Comparison of ENCODE assay signal across 1 cellular context in genomic region chr2:33372940-33373553, GRCh38.
TF ChIP-seq lines count a peak whose summit lies in the region.

No MANE protein-coding gene starts in this region.

TF ChIP-seq in H1, 55 proteins besides CTCF, POLR2A, EP300 and RAD21 (continued from another document):
- TF ChIP-seq RFX5 (IDR thresholded peaks at IDR 0.05; ENCODE audit: borderline replicate concordance, low read depth, low read length) (no peak), USF2 (IDR thresholded peaks at IDR 0.05; ENCODE audit: low read length) (no peak)
TF ChIP-seq in H1: peak in this region for 0.
